ENCODE assay signal across 9 cellular contexts in genomic region chr5:143314664-143315063, GRCh38.
DNase-seq lines count a peak whose midpoint lies in the region; ATAC-seq, FAIRE-seq and TF ChIP-seq lines count a peak whose summit lies in the region.
"Had no signal": no experiment of that assay in that cellular context is flagged by ENCODE, and none has a peak within 500 bp of the region (broad histone marks: within the 10 kb centered on the region; RNA-seq: fewer than 3 reads in every experiment).

No MANE protein-coding gene starts in this region.

- H3K9me3 ChIP-seq in A549 = no peaks in the 10 kb centered on the region

- FAIRE-seq in A549 (lab: Jason Lieb, UNC) (peak; percentile 61), GM12891 (lab: Jason Lieb, UNC) (peak; percentile 68)

- ATAC-seq in A549 (peak in 1 of 2 experiments; percentile 14; a peak in 1 of 6 replicates), SK-N-SH treated with all-trans-retinoic acid at 6 μM for 48 hours (peak; percentile 87)
- ATAC-seq in activated CD8-positive, alpha-beta memory T cell treated with anti-CD3 and anti-CD28 coated beads, Interleukin-2, amount 10 ng/mL, durations not matched to agents 7 days and 5 days = no peak

- TF ChIP-seq EP300 in A549 (IDR thresholded peaks at IDR 0.05) = no peak

- H3K27me3 Mint-ChIP-seq in activated CD8-positive, alpha-beta memory T cell treated with anti-CD3 and anti-CD28 coated beads, Interleukin-2, amount 10 ng/mL, durations not matched to agents 7 days and 5 days = no peaks in the 10 kb centered on the region

- peak overlapping the region in 1 of 2 experiments; percentile 29; a peak in 1 of 6 replicates for H3K27ac ChIP-seq in A549

- H3K4me3 Mint-ChIP-seq in activated CD8-positive, alpha-beta memory T cell treated with anti-CD3 and anti-CD28 coated beads, Interleukin-2, amount 10 ng/mL, durations not matched to agents 7 days and 5 days = no peak overlapping the region

- H3K4me1 Mint-ChIP-seq in activated CD8-positive, alpha-beta memory T cell treated with anti-CD3 and anti-CD28 coated beads, Interleukin-2, amount 10 ng/mL, durations not matched to agents 7 days and 5 days = peaks cover 23% of the 10 kb centered on the region

- H3K4me1 ChIP-seq in A549 = peaks cover 95% of the 10 kb centered on the region

- POLR2A ChIA-PET in A549 (lab: Yijun Ruan, JAX) = no interaction called here

- TF ChIP-seq POLR2A in A549 (IDR thresholded peaks at IDR 0.05; ENCODE audit: low read length) (no peak), GM12891 (IDR thresholded peaks at IDR 0.05; ENCODE audit: low read depth, low read length) (no peak)

- peaks cover 45% of the 10 kb centered on the region for H3K36me3 Mint-ChIP-seq in activated CD8-positive, alpha-beta memory T cell treated with anti-CD3 and anti-CD28 coated beads, Interleukin-2, amount 10 ng/mL, durations not matched to agents 7 days and 5 days

- no peak overlapping the region for H3K27ac Mint-ChIP-seq in activated CD8-positive, alpha-beta memory T cell treated with anti-CD3 and anti-CD28 coated beads, Interleukin-2, amount 10 ng/mL, durations not matched to agents 7 days and 5 days

- DNase-seq in A549 (ENCODE audit: low read depth in 1 of 2, low spot score in 1 of 2) = no peak
- DNase-seq in GM12891 (ENCODE audit: insufficient read length, low spot score) = no peak
- DNase-seq in foreskin melanocyte = peak; percentile 64
- no peak for DNase-seq in NOMO-1 treated with DMSO at 0.1 percent for 48 hours (lab: John Stamatoyannopoulos, UW; ENCODE audit: unreplicated experiment)
- no peak for DNase-seq in putamen (ENCODE audit: low spot score)
- DNase-seq in RPMI8226 = no peak
- DNase-seq in activated CD8-positive, alpha-beta memory T cell treated with anti-CD3 and anti-CD28 coated beads, Interleukin-2, amount 10 ng/mL, durations not matched to agents 7 days and 5 days = no peak
- DNase-seq: central memory CD4-positive, alpha-beta T cell had no signal

- CTCF ChIA-PET in A549 (lab: Yijun Ruan, JAX) = interaction anchor here (0.9 kb wide), 1 partner anchor 312 kb away, joined by 3 read pairs; no protein-coding TSS in a partner anchor
- CTCF ChIA-PET in activated CD8-positive, alpha-beta memory T cell treated with anti-CD3 and anti-CD28 coated beads, Interleukin-2, amount 10 ng/mL, durations not matched to agents 7 days and 5 days (lab: Charles Lee) = no interaction called here

- H3K4me3 ChIP-seq in A549 = no peak overlapping the region

- TF ChIP-seq RAD21 in A549 (conservative IDR thresholded peaks at IDR 0.05 in 1 of 2, IDR thresholded peaks at IDR 0.05 in 1 of 2) = no peak

- TF ChIP-seq CTCF in A549 (IDR thresholded peaks at IDR 0.05) = no peak

- H3K4me2 ChIP-seq in A549 = peak overlapping the region; percentile 28

- no peaks in the 10 kb centered on the region for H3K9me3 Mint-ChIP-seq in activated CD8-positive, alpha-beta memory T cell treated with anti-CD3 and anti-CD28 coated beads, Interleukin-2, amount 10 ng/mL, durations not matched to agents 7 days and 5 days (ENCODE audit: low read depth)

TF ChIP-seq in A549, 52 proteins besides CTCF, POLR2A, EP300 and RAD21 (continues in another document):
- TF ChIP-seq EHF (CRISPR knock-in tag; IDR thresholded peaks at IDR 0.05) = no peak
- no peak for TF ChIP-seq NR3C1 (IDR thresholded peaks at IDR 0.05)
- no peak for TF ChIP-seq MAX (IDR thresholded peaks at IDR 0.05)
- TF ChIP-seq MAFK (IDR thresholded peaks at IDR 0.05; ENCODE audit: partially characterized antibody) = no peak
- TF ChIP-seq MAZ (IDR thresholded peaks at IDR 0.05; ENCODE audit: borderline replicate concordance, low read depth, low read length) = no peak
- TF ChIP-seq HOXA7 (CRISPR knock-in tag; IDR thresholded peaks at IDR 0.05) = no peak
- TF ChIP-seq ZNF302 (CRISPR knock-in tag; IDR thresholded peaks at IDR 0.05) = no peak
- no peak for TF ChIP-seq MYC (IDR thresholded peaks at IDR 0.05; ENCODE audit: borderline replicate concordance, low read length)
- no peak for TF ChIP-seq CHD4 (IDR thresholded peaks at IDR 0.05; ENCODE audit: borderline replicate concordance)
- no peak for TF ChIP-seq NPAS2 (CRISPR knock-in tag; IDR thresholded peaks at IDR 0.05; ENCODE audit: borderline replicate concordance)
- no peak for TF ChIP-seq FOSL2 (IDR thresholded peaks at IDR 0.05)
- no peak for TF ChIP-seq FOSL2 (CRISPR knock-in tag; IDR thresholded peaks at IDR 0.05)
- TF ChIP-seq ZSCAN20 (CRISPR knock-in tag; IDR thresholded peaks at IDR 0.05) = no peak
- no peak for TF ChIP-seq PBX3 (IDR thresholded peaks at IDR 0.05)

TF ChIP-seq in GM12891, 5 proteins besides CTCF, POLR2A, EP300 and RAD21:
- TF ChIP-seq POU2F2 (IDR thresholded peaks at IDR 0.05; ENCODE audit: low read depth, low read length) (no peak), POLR2AphosphoS5 (IDR thresholded peaks at IDR 0.05; ENCODE audit: low read depth, low read length) (no peak), PAX5 (IDR thresholded peaks at IDR 0.05; ENCODE audit: insufficient read depth, low read length, severe bottlenecking) (no peak), SPI1 (IDR thresholded peaks at IDR 0.05; ENCODE audit: low read depth, low read length) (no peak), TAF1 (IDR thresholded peaks at IDR 0.05; ENCODE audit: low read depth, low read length) (no peak)
TF ChIP-seq in GM12891: peak in this region for 0.

TF ChIP-seq in SK-N-SH treated with all-trans-retinoic acid at 6 μM for 48 hours, 23 proteins besides CTCF, POLR2A, EP300 and RAD21:
- TF ChIP-seq ISL1 (CRISPR knock-in tag; IDR thresholded peaks at IDR 0.05) (no peak), TOX (CRISPR knock-in tag; IDR thresholded peaks at IDR 0.05; ENCODE audit: borderline replicate concordance) (no peak), BACH2 (CRISPR knock-in tag; IDR thresholded peaks at IDR 0.05; ENCODE audit: borderline replicate concordance) (no peak), RARB (CRISPR knock-in tag; IDR thresholded peaks at IDR 0.05) (no peak), TSHZ2 (CRISPR knock-in tag; IDR thresholded peaks at IDR 0.05) (no peak), ZC3H10 (CRISPR knock-in tag; IDR thresholded peaks at IDR 0.05) (no peak), SNAI2 (CRISPR knock-in tag; IDR thresholded peaks at IDR 0.05) (no peak), ESRRG (CRISPR knock-in tag; IDR thresholded peaks at IDR 0.05) (no peak), ZFP3 (CRISPR knock-in tag; IDR thresholded peaks at IDR 0.05) (no peak), ZNF70 (CRISPR knock-in tag; IDR thresholded peaks at IDR 0.05) (no peak), ARNTL (CRISPR knock-in tag; IDR thresholded peaks at IDR 0.05; ENCODE audit: borderline replicate concordance, low read depth) (no peak), PATZ1 (CRISPR knock-in tag; IDR thresholded peaks at IDR 0.05; ENCODE audit: borderline replicate concordance) (no peak), OSR1 (CRISPR knock-in tag; IDR thresholded peaks at IDR 0.05) (no peak), ZFP30 (CRISPR knock-in tag; IDR thresholded peaks at IDR 0.05) (no peak)
